In the genomic region with DNA sequence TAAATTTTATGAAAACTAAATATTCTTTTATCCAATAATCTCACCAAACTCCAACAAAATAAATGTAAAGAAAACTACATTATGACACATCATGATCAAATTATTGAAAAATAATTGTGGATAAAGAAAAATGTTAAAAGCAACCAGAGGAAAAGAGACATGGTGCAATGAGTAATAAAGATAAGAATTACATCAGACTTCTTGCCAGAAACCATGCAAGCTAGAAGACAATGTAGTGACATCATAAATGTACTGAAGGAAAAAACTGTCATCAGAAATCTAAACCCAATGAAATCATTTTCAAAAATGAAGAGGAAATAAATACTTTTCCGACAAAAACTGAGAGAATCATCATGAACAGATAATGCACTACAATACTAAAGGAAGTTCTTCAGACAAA, we compare ENCODE assay signal across 1 cellular context.
TF ChIP-seq lines count a peak whose summit lies in the region.

No MANE protein-coding gene starts in this region.

TF ChIP-seq in HEK293, 187 proteins besides CTCF, POLR2A, EP300 and RAD21 (continued from another document and continues in another):
- TF ChIP-seq, protein P1, sequence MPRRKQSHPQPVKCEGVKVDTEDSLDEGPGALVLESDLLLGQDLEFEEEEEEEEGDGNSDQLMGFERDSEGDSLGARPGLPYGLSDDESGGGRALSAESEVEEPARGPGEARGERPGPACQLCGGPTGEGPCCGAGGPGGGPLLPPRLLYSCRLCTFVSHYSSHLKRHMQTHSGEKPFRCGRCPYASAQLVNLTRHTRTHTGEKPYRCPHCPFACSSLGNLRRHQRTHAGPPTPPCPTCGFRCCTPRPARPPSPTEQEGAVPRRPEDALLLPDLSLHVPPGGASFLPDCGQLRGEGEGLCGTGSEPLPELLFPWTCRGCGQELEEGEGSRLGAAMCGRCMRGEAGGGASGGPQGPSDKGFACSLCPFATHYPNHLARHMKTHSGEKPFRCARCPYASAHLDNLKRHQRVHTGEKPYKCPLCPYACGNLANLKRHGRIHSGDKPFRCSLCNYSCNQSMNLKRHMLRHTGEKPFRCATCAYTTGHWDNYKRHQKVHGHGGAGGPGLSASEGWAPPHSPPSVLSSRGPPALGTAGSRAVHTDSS (tag by site-specific recombination; IDR thresholded peaks at IDR 0.05), result no peak
- TF ChIP-seq, protein P2, sequence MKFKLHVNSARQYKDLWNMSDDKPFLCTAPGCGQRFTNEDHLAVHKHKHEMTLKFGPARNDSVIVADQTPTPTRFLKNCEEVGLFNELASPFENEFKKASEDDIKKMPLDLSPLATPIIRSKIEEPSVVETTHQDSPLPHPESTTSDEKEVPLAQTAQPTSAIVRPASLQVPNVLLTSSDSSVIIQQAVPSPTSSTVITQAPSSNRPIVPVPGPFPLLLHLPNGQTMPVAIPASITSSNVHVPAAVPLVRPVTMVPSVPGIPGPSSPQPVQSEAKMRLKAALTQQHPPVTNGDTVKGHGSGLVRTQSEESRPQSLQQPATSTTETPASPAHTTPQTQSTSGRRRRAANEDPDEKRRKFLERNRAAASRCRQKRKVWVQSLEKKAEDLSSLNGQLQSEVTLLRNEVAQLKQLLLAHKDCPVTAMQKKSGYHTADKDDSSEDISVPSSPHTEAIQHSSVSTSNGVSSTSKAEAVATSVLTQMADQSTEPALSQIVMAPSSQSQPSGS (tag by site-specific recombination; IDR thresholded peaks at IDR 0.05; ENCODE audit: low read depth), result peak; percentile 94
- TF ChIP-seq ZBTB21 (tag by site-specific recombination; IDR thresholded peaks at IDR 0.05) (peak; percentile 92), ZNF843 (tag by site-specific recombination; IDR thresholded peaks at IDR 0.05) (no peak), ZNF529 (tag by site-specific recombination; IDR thresholded peaks at IDR 0.05; ENCODE audit: insufficient replicate concordance) (no peak), YY1 (tag by site-specific recombination; IDR thresholded peaks at IDR 0.05) (no peak), ZNF660 (tag by site-specific recombination; IDR thresholded peaks at IDR 0.05) (no peak), GLI2 (tag by site-specific recombination; IDR thresholded peaks at IDR 0.05; ENCODE audit: borderline replicate concordance, low read depth) (no peak), ZNF16 (tag by site-specific recombination; IDR thresholded peaks at IDR 0.05; ENCODE audit: low read depth) (no peak), ZNF391 (tag by site-specific recombination; IDR thresholded peaks at IDR 0.05; ENCODE audit: borderline replicate concordance, low read depth) (no peak), ZNF658 (tag by site-specific recombination; IDR thresholded peaks at IDR 0.05) (no peak), GLI4 (tag by site-specific recombination; IDR thresholded peaks at IDR 0.05) (no peak)
- TF ChIP-seq, protein P3, sequence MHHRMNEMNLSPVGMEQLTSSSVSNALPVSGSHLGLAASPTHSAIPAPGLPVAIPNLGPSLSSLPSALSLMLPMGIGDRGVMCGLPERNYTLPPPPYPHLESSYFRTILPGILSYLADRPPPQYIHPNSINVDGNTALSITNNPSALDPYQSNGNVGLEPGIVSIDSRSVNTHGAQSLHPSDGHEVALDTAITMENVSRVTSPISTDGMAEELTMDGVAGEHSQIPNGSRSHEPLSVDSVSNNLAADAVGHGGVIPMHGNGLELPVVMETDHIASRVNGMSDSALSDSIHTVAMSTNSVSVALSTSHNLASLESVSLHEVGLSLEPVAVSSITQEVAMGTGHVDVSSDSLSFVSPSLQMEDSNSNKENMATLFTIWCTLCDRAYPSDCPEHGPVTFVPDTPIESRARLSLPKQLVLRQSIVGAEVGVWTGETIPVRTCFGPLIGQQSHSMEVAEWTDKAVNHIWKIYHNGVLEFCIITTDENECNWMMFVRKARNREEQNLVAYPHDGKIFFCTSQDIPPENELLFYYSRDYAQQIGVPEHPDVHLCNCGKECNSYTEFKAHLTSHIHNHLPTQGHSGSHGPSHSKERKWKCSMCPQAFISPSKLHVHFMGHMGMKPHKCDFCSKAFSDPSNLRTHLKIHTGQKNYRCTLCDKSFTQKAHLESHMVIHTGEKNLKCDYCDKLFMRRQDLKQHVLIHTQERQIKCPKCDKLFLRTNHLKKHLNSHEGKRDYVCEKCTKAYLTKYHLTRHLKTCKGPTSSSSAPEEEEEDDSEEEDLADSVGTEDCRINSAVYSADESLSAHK (tag by site-specific recombination; IDR thresholded peaks at IDR 0.05), result no peak
- TF ChIP-seq, protein P4, sequence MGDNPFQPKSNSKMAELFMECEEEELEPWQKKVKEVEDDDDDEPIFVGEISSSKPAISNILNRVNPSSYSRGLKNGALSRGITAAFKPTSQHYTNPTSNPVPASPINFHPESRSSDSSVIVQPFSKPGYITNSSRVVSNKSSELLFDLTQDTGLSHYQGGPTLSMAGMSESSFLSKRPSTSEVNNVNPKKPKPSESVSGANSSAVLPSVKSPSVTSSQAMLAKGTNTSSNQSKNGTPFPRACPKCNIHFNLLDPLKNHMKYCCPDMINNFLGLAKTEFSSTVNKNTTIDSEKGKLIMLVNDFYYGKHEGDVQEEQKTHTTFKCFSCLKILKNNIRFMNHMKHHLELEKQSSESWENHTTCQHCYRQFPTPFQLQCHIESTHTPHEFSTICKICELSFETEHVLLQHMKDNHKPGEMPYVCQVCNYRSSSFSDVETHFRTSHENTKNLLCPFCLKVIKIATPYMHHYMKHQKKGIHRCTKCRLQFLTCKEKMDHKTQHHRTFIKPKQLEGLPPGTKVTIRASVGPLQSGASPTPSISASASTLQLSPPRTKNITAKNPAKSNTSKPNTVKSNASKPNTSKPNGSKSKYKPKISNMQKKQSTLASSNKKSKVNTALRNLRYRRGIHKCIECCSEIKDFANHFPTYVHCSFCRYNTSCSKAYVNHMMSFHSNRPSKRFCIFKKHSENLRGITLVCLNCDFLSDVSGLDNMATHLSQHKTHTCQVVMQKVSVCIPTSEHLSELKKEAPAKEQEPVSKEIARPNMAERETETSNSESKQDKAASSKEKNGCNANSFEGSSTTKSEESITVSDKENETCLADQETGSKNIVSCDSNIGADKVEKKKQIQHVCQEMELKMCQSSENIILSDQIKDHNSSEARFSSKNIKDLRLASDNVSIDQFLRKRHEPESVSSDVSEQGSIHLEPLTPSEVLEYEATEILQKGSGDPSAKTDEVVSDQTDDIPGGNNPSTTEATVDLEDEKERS (tag by site-specific recombination; IDR thresholded peaks at IDR 0.05), result 0 out of 2 replicates have a peak, but pooled peaks have one; percentile 32
- TF ChIP-seq, protein P5, sequence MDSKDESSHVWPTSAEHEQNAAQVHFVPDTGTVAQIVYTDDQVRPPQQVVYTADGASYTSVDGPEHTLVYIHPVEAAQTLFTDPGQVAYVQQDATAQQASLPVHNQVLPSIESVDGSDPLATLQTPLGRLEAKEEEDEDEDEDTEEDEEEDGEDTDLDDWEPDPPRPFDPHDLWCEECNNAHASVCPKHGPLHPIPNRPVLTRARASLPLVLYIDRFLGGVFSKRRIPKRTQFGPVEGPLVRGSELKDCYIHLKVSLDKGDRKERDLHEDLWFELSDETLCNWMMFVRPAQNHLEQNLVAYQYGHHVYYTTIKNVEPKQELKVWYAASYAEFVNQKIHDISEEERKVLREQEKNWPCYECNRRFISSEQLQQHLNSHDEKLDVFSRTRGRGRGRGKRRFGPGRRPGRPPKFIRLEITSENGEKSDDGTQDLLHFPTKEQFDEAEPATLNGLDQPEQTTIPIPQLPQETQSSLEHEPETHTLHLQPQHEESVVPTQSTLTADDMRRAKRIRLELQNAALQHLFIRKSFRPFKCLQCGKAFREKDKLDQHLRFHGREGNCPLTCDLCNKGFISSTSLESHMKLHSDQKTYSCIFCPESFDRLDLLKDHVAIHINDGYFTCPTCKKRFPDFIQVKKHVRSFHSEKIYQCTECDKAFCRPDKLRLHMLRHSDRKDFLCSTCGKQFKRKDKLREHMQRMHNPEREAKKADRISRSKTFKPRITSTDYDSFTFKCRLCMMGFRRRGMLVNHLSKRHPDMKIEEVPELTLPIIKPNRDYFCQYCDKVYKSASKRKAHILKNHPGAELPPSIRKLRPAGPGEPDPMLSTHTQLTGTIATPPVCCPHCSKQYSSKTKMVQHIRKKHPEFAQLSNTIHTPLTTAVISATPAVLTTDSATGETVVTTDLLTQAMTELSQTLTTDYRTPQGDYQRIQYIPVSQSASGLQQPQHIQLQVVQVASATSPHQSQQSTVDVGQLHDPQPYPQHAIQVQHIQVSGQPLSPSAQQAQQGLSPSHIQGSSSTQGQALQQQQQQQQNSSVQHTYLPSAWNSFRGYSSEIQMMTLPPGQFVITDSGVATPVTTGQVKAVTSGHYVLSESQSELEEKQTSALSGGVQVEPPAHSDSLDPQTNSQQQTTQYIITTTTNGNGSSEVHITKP (tag by site-specific recombination; IDR thresholded peaks at IDR 0.05), result no peak
- TF ChIP-seq, protein P6, sequence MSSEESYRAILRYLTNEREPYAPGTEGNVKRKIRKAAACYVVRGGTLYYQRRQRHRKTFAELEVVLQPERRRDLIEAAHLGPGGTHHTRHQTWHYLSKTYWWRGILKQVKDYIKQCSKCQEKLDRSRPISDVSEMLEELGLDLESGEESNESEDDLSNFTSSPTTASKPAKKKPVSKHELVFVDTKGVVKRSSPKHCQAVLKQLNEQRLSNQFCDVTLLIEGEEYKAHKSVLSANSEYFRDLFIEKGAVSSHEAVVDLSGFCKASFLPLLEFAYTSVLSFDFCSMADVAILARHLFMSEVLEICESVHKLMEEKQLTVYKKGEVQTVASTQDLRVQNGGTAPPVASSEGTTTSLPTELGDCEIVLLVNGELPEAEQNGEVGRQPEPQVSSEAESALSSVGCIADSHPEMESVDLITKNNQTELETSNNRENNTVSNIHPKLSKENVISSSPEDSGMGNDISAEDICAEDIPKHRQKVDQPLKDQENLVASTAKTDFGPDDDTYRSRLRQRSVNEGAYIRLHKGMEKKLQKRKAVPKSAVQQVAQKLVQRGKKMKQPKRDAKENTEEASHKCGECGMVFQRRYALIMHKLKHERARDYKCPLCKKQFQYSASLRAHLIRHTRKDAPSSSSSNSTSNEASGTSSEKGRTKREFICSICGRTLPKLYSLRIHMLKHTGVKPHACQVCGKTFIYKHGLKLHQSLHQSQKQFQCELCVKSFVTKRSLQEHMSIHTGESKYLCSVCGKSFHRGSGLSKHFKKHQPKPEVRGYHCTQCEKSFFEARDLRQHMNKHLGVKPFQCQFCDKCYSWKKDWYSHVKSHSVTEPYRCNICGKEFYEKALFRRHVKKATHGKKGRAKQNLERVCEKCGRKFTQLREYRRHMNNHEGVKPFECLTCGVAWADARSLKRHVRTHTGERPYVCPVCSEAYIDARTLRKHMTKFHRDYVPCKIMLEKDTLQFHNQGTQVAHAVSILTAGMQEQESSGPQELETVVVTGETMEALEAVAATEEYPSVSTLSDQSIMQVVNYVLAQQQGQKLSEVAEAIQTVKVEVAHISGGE (tag by site-specific recombination; conservative IDR thresholded peaks at IDR 0.05; ENCODE audit: low read depth), result no peak
- TF ChIP-seq, protein P7, sequence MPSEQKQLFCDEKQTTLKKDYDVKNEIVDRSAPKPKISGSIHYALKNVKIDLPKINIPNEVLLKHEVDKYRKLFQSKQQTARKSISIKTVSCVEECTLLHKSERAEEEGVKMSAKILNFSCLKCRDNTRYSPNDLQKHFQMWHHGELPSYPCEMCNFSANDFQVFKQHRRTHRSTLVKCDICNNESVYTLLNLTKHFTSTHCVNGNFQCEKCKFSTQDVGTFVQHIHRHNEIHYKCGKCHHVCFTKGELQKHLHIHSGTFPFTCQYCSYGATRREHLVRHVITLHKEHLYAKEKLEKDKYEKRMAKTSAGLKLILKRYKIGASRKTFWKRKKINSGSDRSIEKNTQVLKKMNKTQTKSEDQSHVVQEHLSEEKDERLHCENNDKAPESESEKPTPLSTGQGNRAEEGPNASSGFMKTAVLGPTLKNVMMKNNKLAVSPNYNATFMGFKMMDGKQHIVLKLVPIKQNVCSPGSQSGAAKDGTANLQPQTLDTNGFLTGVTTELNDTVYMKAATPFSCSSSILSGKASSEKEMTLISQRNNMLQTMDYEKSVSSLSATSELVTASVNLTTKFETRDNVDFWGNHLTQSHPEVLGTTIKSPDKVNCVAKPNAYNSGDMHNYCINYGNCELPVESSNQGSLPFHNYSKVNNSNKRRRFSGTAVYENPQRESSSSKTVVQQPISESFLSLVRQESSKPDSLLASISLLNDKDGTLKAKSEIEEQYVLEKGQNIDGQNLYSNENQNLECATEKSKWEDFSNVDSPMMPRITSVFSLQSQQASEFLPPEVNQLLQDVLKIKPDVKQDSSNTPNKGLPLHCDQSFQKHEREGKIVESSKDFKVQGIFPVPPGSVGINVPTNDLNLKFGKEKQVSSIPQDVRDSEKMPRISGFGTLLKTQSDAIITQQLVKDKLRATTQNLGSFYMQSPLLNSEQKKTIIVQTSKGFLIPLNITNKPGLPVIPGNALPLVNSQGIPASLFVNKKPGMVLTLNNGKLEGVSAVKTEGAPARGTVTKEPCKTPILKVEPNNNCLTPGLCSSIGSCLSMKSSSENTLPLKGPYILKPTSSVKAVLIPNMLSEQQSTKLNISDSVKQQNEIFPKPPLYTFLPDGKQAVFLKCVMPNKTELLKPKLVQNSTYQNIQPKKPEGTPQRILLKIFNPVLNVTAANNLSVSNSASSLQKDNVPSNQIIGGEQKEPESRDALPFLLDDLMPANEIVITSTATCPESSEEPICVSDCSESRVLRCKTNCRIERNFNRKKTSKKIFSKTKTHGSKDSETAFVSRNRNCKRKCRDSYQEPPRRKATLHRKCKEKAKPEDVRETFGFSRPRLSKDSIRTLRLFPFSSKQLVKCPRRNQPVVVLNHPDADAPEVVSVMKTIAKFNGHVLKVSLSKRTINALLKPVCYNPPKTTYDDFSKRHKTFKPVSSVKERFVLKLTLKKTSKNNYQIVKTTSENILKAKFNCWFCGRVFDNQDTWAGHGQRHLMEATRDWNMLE (tag by site-specific recombination; conservative IDR thresholded peaks at IDR 0.05; ENCODE audit: low read depth), result peak; percentile 53; the same call in 1 of the 2 replicates
